In genomic region chr10:113605207-113605606, GRCh38 we compare ENCODE assay signal across 15 cellular contexts. TPM values are rescaled to one million over a fixed set of nuclear protein-coding genes. Genes with fewer than 3 reads are reported as not detected.
DNase-seq lines count a peak whose midpoint lies in the region; ATAC-seq and TF ChIP-seq lines count a peak whose summit lies in the region.
"Had no signal": no experiment of that assay in that cellular context is flagged by ENCODE, and none has a peak within 500 bp of the region (broad histone marks: within the 10 kb centered on the region; RNA-seq: fewer than 3 reads in every experiment).

No MANE protein-coding gene starts in this region.

- no peaks in the 10 kb centered on the region for H3K36me3 ChIP-seq in BLaER1
- H3K36me3 ChIP-seq in left ventricle myocardium inferior: peaks cover 57% of the 10 kb centered on the region
- peaks cover 63 to 75% (median 74%) of the 10 kb centered on the region in 3 donors for H3K36me3 ChIP-seq in skeletal muscle tissue (ENCODE audit: control insufficient read depth in 3 of 3, insufficient read depth in 3 of 3, low read length in 3 of 3)
- H3K36me3 ChIP-seq: HAP-1 had no signal

- ATAC-seq in GM18519 (IDR thresholded peaks at IDR 0.05; ENCODE audit: low FRiP score, unreplicated experiment): no peak
- ATAC-seq: HepG2 had no signal

- peaks cover 10% of the 10 kb centered on the region for H3K9me3 ChIP-seq in BLaER1
- no peaks in the 10 kb centered on the region for H3K9me3 ChIP-seq in left ventricle myocardium inferior (replicated peaks)
- no peaks in the 10 kb centered on the region for H3K9me3 ChIP-seq in skeletal muscle tissue (ENCODE audit: control insufficient read depth in 3 of 3, low read length in 3 of 3)
- H3K9me3 ChIP-seq: HAP-1 had no signal

- H3K9ac ChIP-seq in BLaER1 (no peak overlapping the region), skeletal muscle tissue (ENCODE audit: low read depth in 1 of 3, low read length in 3 of 3) (no peak overlapping the region)

- H3K27ac ChIP-seq in BLaER1 (peak overlapping the region; percentile 2; the same call in 1 of the 2 replicates), left ventricle myocardium inferior (replicated peaks) (peak overlapping the region; percentile 73), skeletal muscle tissue (ENCODE audit: low read depth, low read length) (peak overlapping the region; percentile 3)

- intact Hi-C loops in left ventricle myocardium inferior (cut with micrococcal nuclease): no loop called here

- H3K27me3 ChIP-seq in BLaER1: no peaks in the 10 kb centered on the region
- H3K27me3 ChIP-seq in left ventricle myocardium inferior (ENCODE audit: low read depth): no peaks in the 10 kb centered on the region
- H3K27me3 ChIP-seq in skeletal muscle tissue (ENCODE audit: control insufficient read depth in 3 of 3, insufficient read depth in 3 of 3, low read length in 3 of 3): peaks cover 0 to 2% (median 0%) of the 10 kb centered on the region in 3 donors

- H3K4me1 ChIP-seq in BLaER1 (peaks cover 36% of the 10 kb centered on the region), left ventricle myocardium inferior (peaks cover 46% of the 10 kb centered on the region), skeletal muscle tissue (ENCODE audit: control insufficient read depth in 3 of 3, insufficient read depth in 3 of 3, low read length in 3 of 3) (peaks cover 9 to 41% (median 32%) of the 10 kb centered on the region in 3 donors)
- H3K4me1 ChIP-seq: HAP-1 had no signal

- H3K4me2 ChIP-seq in BLaER1: peak overlapping the region; percentile 78

- peak; percentile 13 for DNase-seq in COLO829 (ENCODE audit: low spot score)
- no peak for DNase-seq in left ventricle myocardium inferior
- DNase-seq in NCI-H446 (lab: John Stamatoyannopoulos, UW): no peak
- DNase-seq: Calu3; CD4-positive, alpha-beta memory T cell; DMS79 treated with DMSO at 0.1 percent for 48 hours; GF-D8 had no signal

- no peaks in the 10 kb centered on the region for H4K20me1 ChIP-seq in BLaER1

- H3K4me3 ChIP-seq in BLaER1: no peak overlapping the region
- H3K4me3 ChIP-seq in left ventricle myocardium inferior: no peak overlapping the region
- H3K4me3 ChIP-seq in skeletal muscle tissue (ENCODE audit: low read length in 3 of 3): no peak overlapping the region
- H3K4me3 ChIP-seq: HAP-1 had no signal

- TF ChIP-seq CTCF in left ventricle myocardium inferior (IDR thresholded peaks at IDR 0.05; ENCODE audit: borderline replicate concordance): no peak

RNA-seq across cellular contexts. Expression of gene HABP2, which starts 52.4 kb away (rescaled TPM):
- total RNA-seq in left ventricle myocardium inferior (not detected), skeletal muscle tissue (under 0.01 TPM)
- total RNA-seq: A172; B cell; CD4-positive, alpha-beta memory T cell; H1 had no signal

RNA-seq across cellular contexts. Expression of gene NRAP, which starts 58.6 kb away (rescaled TPM):
- total RNA-seq in left ventricle myocardium inferior (1,025 TPM), skeletal muscle tissue (27.1 TPM)
- total RNA-seq: A172; B cell; Calu3; CD4-positive, alpha-beta memory T cell; H1; HepG2 had no signal

Comparison
In these comparisons a context has a peak if more than half of its experiments do, and no peak if none do; other contexts are left out.
1. H3K27ac ChIP-seq: peak in every context shown above with its lines; median percentile 73 in left ventricle myocardium inferior; 3 in skeletal muscle tissue; 2 in BLaER1.
2. RNA of gene NRAP, which starts 58.6 kb away (total RNA-seq): 1,025 TPM in left ventricle myocardium inferior (single experiment); 27.1 TPM in skeletal muscle tissue (single experiment); every median in the first group is over 10 times any median in the second.